1 cellular context compared by ENCODE assay signal in the genomic region with DNA sequence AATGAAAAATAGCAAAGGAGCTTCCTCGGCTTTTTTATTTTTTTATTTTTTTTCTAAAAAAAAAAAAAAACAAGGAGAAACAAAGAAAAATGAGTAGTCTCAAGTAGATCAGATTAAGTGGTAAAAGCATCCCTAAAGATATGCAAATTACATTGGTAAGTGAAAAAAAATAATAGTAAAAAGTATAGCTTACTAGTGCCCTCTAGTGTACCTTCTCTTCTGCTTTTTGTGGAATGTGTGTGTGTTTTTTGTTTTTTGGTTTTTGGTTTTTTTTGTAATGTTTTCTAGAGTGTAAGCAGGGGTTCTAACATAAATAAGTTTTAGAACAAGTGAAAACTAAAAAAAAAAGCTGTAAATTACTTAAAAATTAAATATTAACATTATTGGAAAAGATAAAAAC.
TF ChIP-seq lines count a peak whose summit lies in the region.

No MANE protein-coding gene starts in this region.

TF ChIP-seq in HCT116, 20 proteins besides CTCF, POLR2A, EP300 and RAD21 (continued from another document):
- TF ChIP-seq, protein P1, sequence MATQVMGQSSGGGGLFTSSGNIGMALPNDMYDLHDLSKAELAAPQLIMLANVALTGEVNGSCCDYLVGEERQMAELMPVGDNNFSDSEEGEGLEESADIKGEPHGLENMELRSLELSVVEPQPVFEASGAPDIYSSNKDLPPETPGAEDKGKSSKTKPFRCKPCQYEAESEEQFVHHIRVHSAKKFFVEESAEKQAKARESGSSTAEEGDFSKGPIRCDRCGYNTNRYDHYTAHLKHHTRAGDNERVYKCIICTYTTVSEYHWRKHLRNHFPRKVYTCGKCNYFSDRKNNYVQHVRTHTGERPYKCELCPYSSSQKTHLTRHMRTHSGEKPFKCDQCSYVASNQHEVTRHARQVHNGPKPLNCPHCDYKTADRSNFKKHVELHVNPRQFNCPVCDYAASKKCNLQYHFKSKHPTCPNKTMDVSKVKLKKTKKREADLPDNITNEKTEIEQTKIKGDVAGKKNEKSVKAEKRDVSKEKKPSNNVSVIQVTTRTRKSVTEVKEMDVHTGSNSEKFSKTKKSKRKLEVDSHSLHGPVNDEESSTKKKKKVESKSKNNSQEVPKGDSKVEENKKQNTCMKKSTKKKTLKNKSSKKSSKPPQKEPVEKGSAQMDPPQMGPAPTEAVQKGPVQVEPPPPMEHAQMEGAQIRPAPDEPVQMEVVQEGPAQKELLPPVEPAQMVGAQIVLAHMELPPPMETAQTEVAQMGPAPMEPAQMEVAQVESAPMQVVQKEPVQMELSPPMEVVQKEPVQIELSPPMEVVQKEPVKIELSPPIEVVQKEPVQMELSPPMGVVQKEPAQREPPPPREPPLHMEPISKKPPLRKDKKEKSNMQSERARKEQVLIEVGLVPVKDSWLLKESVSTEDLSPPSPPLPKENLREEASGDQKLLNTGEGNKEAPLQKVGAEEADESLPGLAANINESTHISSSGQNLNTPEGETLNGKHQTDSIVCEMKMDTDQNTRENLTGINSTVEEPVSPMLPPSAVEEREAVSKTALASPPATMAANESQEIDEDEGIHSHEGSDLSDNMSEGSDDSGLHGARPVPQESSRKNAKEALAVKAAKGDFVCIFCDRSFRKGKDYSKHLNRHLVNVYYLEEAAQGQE (IDR thresholded peaks at IDR 0.05; ENCODE audit: low read depth), result no peak
